22 cellular contexts compared by ENCODE assay signal in genomic region chr16:66441586-66442375, GRCh38. TPM values are rescaled to one million over a fixed set of nuclear protein-coding genes. Genes with fewer than 3 reads are reported as not detected.
DNase-seq lines count a peak whose midpoint lies in the region; ATAC-seq and TF ChIP-seq lines count a peak whose summit lies in the region.
"Had no signal": no experiment of that assay in that cellular context is flagged by ENCODE, and none has a peak within 500 bp of the region (broad histone marks: within the 10 kb centered on the region; RNA-seq: fewer than 3 reads in every experiment).

No MANE protein-coding gene starts in this region.

- H3K79me2 ChIP-seq in osteoblast (ENCODE audit: insufficient read depth, low read length), result no peaks in the 10 kb centered on the region
- H3K79me2 ChIP-seq: parathyroid adenoma had no signal

- TF ChIP-seq CTCF in epithelial cell of esophagus (IDR thresholded peaks at IDR 0.05; ENCODE audit: insufficient read depth, low read depth, low read length, missing control alignments), result no peak
- TF ChIP-seq CTCF in osteoblast (IDR thresholded peaks at IDR 0.05; ENCODE audit: extremely low read depth, low read depth, low read length), result no peak
- no peak for TF ChIP-seq CTCF in osteocyte (IDR thresholded peaks at IDR 0.05)

- H3K27me3 ChIP-seq in osteoblast (ENCODE audit: insufficient read depth, low read length), result peaks cover 3% of the 10 kb centered on the region
- H3K27me3 ChIP-seq: right lobe of liver, uterus had no signal

- no peaks in the 10 kb centered on the region for H3K4me1 Mint-ChIP-seq in activated CD8-positive, alpha-beta memory T cell treated with anti-CD3 and anti-CD28 coated beads, Interleukin-2, amount 10 ng/mL, durations not matched to agents 7 days and 5 days
- H3K4me1 Mint-ChIP-seq in T-helper 17 cell, result peaks cover 5% of the 10 kb centered on the region
- H3K4me1 Mint-ChIP-seq in osteocyte (ENCODE audit: unreplicated experiment), result no peaks in the 10 kb centered on the region
- H3K4me1 Mint-ChIP-seq: natural killer cell had no signal

- CTCF ChIA-PET in activated CD8-positive, alpha-beta memory T cell treated with anti-CD3 and anti-CD28 coated beads, Interleukin-2, amount 10 ng/mL, durations not matched to agents 7 days and 5 days (lab: Charles Lee), result no interaction called here

- H3K27ac Mint-ChIP-seq in activated CD8-positive, alpha-beta memory T cell treated with anti-CD3 and anti-CD28 coated beads, Interleukin-2, amount 10 ng/mL, durations not matched to agents 7 days and 5 days, result no peak overlapping the region
- H3K27ac Mint-ChIP-seq in T-helper 17 cell, result peak overlapping the region; percentile 63
- no peak overlapping the region for H3K27ac Mint-ChIP-seq in osteocyte (ENCODE audit: unreplicated experiment)
- H3K27ac Mint-ChIP-seq: activated CD8-positive, alpha-beta T cell treated with anti-CD3 and anti-CD28 coated beads, Interleukin-2, amount 10 ng/mL, durations not matched to agents 7 days and 5 days; activated naive CD8-positive, alpha-beta T cell; natural killer cell had no signal

- H3K27me3 Mint-ChIP-seq in activated CD8-positive, alpha-beta memory T cell treated with anti-CD3 and anti-CD28 coated beads, Interleukin-2, amount 10 ng/mL, durations not matched to agents 7 days and 5 days, result peaks cover 27% of the 10 kb centered on the region
- peaks cover 61% of the 10 kb centered on the region for H3K27me3 Mint-ChIP-seq in T-helper 17 cell
- peaks cover 44% of the 10 kb centered on the region for H3K27me3 Mint-ChIP-seq in osteocyte (ENCODE audit: unreplicated experiment)

- no peaks in the 10 kb centered on the region for H4K20me1 ChIP-seq in osteoblast (ENCODE audit: insufficient read depth, low read length)

- no peak overlapping the region for H2AFZ ChIP-seq in osteoblast (ENCODE audit: low read length)
- H2AFZ ChIP-seq: GM23338, parathyroid adenoma had no signal

- ATAC-seq in activated CD8-positive, alpha-beta memory T cell treated with anti-CD3 and anti-CD28 coated beads, Interleukin-2, amount 10 ng/mL, durations not matched to agents 7 days and 5 days, result no peak
- ATAC-seq in T-helper 17 cell, result no peak
- ATAC-seq in GM18861 (IDR thresholded peaks at IDR 0.05; ENCODE audit: unreplicated experiment), result no peak
- ATAC-seq: activated CD4-positive, CD25-positive, alpha-beta regulatory T cell treated with anti-CD3 and anti-CD28 coated beads, Interleukin-2, amount 50 U/mL, for 24 hours; activated CD8-positive, alpha-beta T cell treated with anti-CD3 and anti-CD28 coated beads, Interleukin-2, amount 10 ng/mL, durations not matched to agents 7 days and 5 days; GM23338; natural killer cell; right lobe of liver had no signal

- H3K9me3 ChIP-seq in T-helper 17 cell (ENCODE audit: control insufficient read depth, low read length, poor library complexity, severe bottlenecking) (no peaks in the 10 kb centered on the region), osteoblast (ENCODE audit: low read depth, low read length) (no peaks in the 10 kb centered on the region)
- H3K9me3 ChIP-seq: right lobe of liver, uterus had no signal

- peak; percentile 30 for DNase-seq in activated CD8-positive, alpha-beta memory T cell treated with anti-CD3 and anti-CD28 coated beads for 24 hours
- DNase-seq in activated CD8-positive, alpha-beta memory T cell treated with anti-CD3 and anti-CD28 coated beads, Interleukin-2, amount 10 ng/mL, durations not matched to agents 7 days and 5 days, result no peak
- DNase-seq in T-helper 17 cell (no peak), epithelial cell of esophagus (ENCODE audit: low read depth) (peak; percentile 61), osteoblast (ENCODE audit: insufficient read length, low spot score, missing footprints) (peak; percentile 93), osteocyte (ENCODE audit: extremely low spot score, unreplicated experiment) (no peak), DMS79 treated with DMSO at 0.1 percent for 48 hours (lab: John Stamatoyannopoulos, UW) (no peak)
- DNase-seq: activated CD8-positive, alpha-beta T cell treated with anti-CD3 and anti-CD28 coated beads, Interleukin-2, amount 10 ng/mL, durations not matched to agents 7 days and 5 days; C1 segment of cervical spinal cord; Calu3; KBM-7; natural killer cell; NCI-H187 treated with DMSO at 0.1 percent for 48 hours; NCI-H446; right lobe of liver; uterus had no signal

- H3K4me3 Mint-ChIP-seq in activated CD8-positive, alpha-beta memory T cell treated with anti-CD3 and anti-CD28 coated beads, Interleukin-2, amount 10 ng/mL, durations not matched to agents 7 days and 5 days, result no peak overlapping the region
- no peak overlapping the region for H3K4me3 Mint-ChIP-seq in T-helper 17 cell
- H3K4me3 Mint-ChIP-seq in osteocyte (ENCODE audit: unreplicated experiment), result no peak overlapping the region
- H3K4me3 Mint-ChIP-seq: activated CD8-positive, alpha-beta T cell treated with anti-CD3 and anti-CD28 coated beads, Interleukin-2, amount 10 ng/mL, durations not matched to agents 7 days and 5 days; activated naive CD8-positive, alpha-beta T cell; GM23338; natural killer cell had no signal

- no peaks in the 10 kb centered on the region for H3K9me3 Mint-ChIP-seq in activated CD8-positive, alpha-beta memory T cell treated with anti-CD3 and anti-CD28 coated beads, Interleukin-2, amount 10 ng/mL, durations not matched to agents 7 days and 5 days (ENCODE audit: low read depth)
- H3K9me3 Mint-ChIP-seq in osteocyte (ENCODE audit: unreplicated experiment), result no peaks in the 10 kb centered on the region
- H3K9me3 Mint-ChIP-seq: GM23338, natural killer cell had no signal

- no peak overlapping the region for H3K27ac ChIP-seq in osteoblast (ENCODE audit: low read depth, low read length)
- H3K27ac ChIP-seq: parathyroid adenoma, right lobe of liver, uterus had no signal

- H3K36me3 Mint-ChIP-seq in activated CD8-positive, alpha-beta memory T cell treated with anti-CD3 and anti-CD28 coated beads, Interleukin-2, amount 10 ng/mL, durations not matched to agents 7 days and 5 days, result no peaks in the 10 kb centered on the region
- H3K36me3 Mint-ChIP-seq in T-helper 17 cell (ENCODE audit: low read depth) (peaks cover 5% of the 10 kb centered on the region), osteocyte (ENCODE audit: unreplicated experiment) (no peaks in the 10 kb centered on the region)
- H3K36me3 Mint-ChIP-seq: activated naive CD8-positive, alpha-beta T cell; natural killer cell had no signal

- no peaks in the 10 kb centered on the region for H3K36me3 ChIP-seq in osteoblast (ENCODE audit: insufficient read depth, low read length)
- H3K36me3 ChIP-seq: right lobe of liver, uterus had no signal

- H3K4me2 ChIP-seq in osteoblast (ENCODE audit: insufficient read depth, low read length), result no peak overlapping the region
- H3K4me2 ChIP-seq: GM23338 had no signal

- H3K4me3 ChIP-seq in epithelial cell of esophagus (ENCODE audit: low read length) (no peak overlapping the region), osteoblast (ENCODE audit: insufficient read depth, low read length) (no peak overlapping the region)
- H3K4me3 ChIP-seq: GM23338, right lobe of liver, uterus had no signal

- peaks cover 14% of the 10 kb centered on the region for H3K4me1 ChIP-seq in osteoblast (ENCODE audit: insufficient read depth, low read length)
- H3K4me1 ChIP-seq: parathyroid adenoma, right lobe of liver, uterus had no signal

RNA-seq across cellular contexts. Expression of gene BEAN1, which starts 14.7 kb away (rescaled TPM):
- not detected for total RNA-seq in activated CD8-positive, alpha-beta memory T cell treated with anti-CD3 and anti-CD28 coated beads, Interleukin-2, amount 10 ng/mL, durations not matched to agents 7 days and 5 days
- total RNA-seq in T-helper 17 cell (not detected), osteoblast (0.29 and 0.36 TPM in 2 replicates), osteocyte (0.39 and 0.97 TPM in 2 replicates)
- total RNA-seq: activated CD8-positive, alpha-beta T cell treated with anti-CD3 and anti-CD28 coated beads, Interleukin-2, amount 10 ng/mL, durations not matched to agents 7 days and 5 days; G401; natural killer cell had no signal

Comparison
In these comparisons a context has a peak if more than half of its experiments do, and no peak if none do; other contexts are left out.
1. DNase-seq: peak in activated CD8-positive, alpha-beta memory T cell treated with anti-CD3 and anti-CD28 coated beads for 24 hours (single experiment), epithelial cell of esophagus (single experiment) and osteoblast (single experiment); none in activated CD8-positive, alpha-beta memory T cell treated with anti-CD3 and anti-CD28 coated beads, Interleukin-2, amount 10 ng/mL, durations not matched to agents 7 days and 5 days (single experiment), T-helper 17 cell (0 of 3), osteocyte (single experiment) and DMS79 treated with DMSO at 0.1 percent for 48 hours (single experiment).